In genomic region chr11:102111011-102111786, GRCh38 we compare ENCODE assay signal across 8 cellular contexts. TPM values are rescaled to one million over a fixed set of nuclear protein-coding genes. Genes with fewer than 3 reads are reported as not detected.
DNase-seq lines count a peak whose midpoint lies in the region; ATAC-seq and TF ChIP-seq lines count a peak whose summit lies in the region.

No MANE protein-coding gene starts in this region.

- peak overlapping the region; percentile 81 to 82 for H3K4me3 Mint-ChIP-seq in activated T-cell treated with anti-CD3 and anti-CD28 coated beads, Interleukin-2, amount 50 U/mL, for 72 hours
- peak overlapping the region; percentile 69 to 97 (median 84) for H3K4me3 Mint-ChIP-seq in naive B cell

- TF ChIP-seq CTCF in C4-2B (conservative IDR thresholded peaks at IDR 0.05) = peak; percentile 43

- peak; percentile 21 to 23 for DNase-seq in activated T-cell treated with anti-CD3 and anti-CD28 coated beads, Interleukin-2, amount 50 U/mL, for 72 hours
- DNase-seq in fibroblast of the conjunctiva (ENCODE audit: low read depth) (peak; percentile 71), naive B cell (peak; percentile 11)

- H3K4me1 Mint-ChIP-seq in activated T-cell treated with anti-CD3 and anti-CD28 coated beads, Interleukin-2, amount 50 U/mL, for 72 hours (ENCODE audit: low read depth) = peaks cover 10% of the 10 kb centered on the region
- peaks cover 4 to 20% (median 16%) of the 10 kb centered on the region in 3 donors for H3K4me1 Mint-ChIP-seq in naive B cell

- H3K27me3 Mint-ChIP-seq in activated T-cell treated with anti-CD3 and anti-CD28 coated beads, Interleukin-2, amount 50 U/mL, for 72 hours (ENCODE audit: low read depth) = peaks cover 61% of the 10 kb centered on the region
- H3K27me3 Mint-ChIP-seq in naive B cell = peaks cover 53 to 64% (median 55%) of the 10 kb centered on the region in 3 donors

- no peaks in the 10 kb centered on the region for H3K9me3 Mint-ChIP-seq in activated T-cell treated with anti-CD3 and anti-CD28 coated beads, Interleukin-2, amount 50 U/mL, for 72 hours
- peaks cover 0 to 2% (median 0%) of the 10 kb centered on the region in 7 donors for H3K9me3 Mint-ChIP-seq in naive B cell

- ATAC-seq in HG03039 (IDR thresholded peaks at IDR 0.05; ENCODE audit: unreplicated experiment) = peak; percentile 2
- ATAC-seq in activated T-cell treated with anti-CD3 and anti-CD28 coated beads, Interleukin-2, amount 50 U/mL, for 72 hours (replicated peaks in 1 of 2) = peak in 1 of 2 donors; percentile 51
- ATAC-seq in naive B cell (ENCODE audit: low read depth in 2 of 2) = peak; percentile 34 to 39
- ATAC-seq in GM21528 (IDR thresholded peaks at IDR 0.05; ENCODE audit: low FRiP score, unreplicated experiment) = no peak
- ATAC-seq in GM19452 (IDR thresholded peaks at IDR 0.05; ENCODE audit: unreplicated experiment) = no peak
- no peak for ATAC-seq in GM21381 (IDR thresholded peaks at IDR 0.05; ENCODE audit: unreplicated experiment)

- peaks cover 2% of the 10 kb centered on the region in 2 donors for H3K36me3 Mint-ChIP-seq in activated T-cell treated with anti-CD3 and anti-CD28 coated beads, Interleukin-2, amount 50 U/mL, for 72 hours (ENCODE audit: insufficient read depth in 2 of 2)
- peaks cover 0 to 8% of the 10 kb centered on the region in 2 donors for H3K36me3 Mint-ChIP-seq in naive B cell

- peak overlapping the region; percentile 90 for H3K27ac ChIP-seq in C4-2B

- H3K27ac Mint-ChIP-seq in activated T-cell treated with anti-CD3 and anti-CD28 coated beads, Interleukin-2, amount 50 U/mL, for 72 hours = no peak overlapping the region
- no peak overlapping the region for H3K27ac Mint-ChIP-seq in naive B cell

RNA-seq across cellular contexts. Expression of gene YAP1, which starts 1.0 kb away (rescaled TPM):
- under 1 TPM; 0.22 to 0.63 TPM for total RNA-seq in activated T-cell treated with anti-CD3 and anti-CD28 coated beads, Interleukin-2, amount 50 U/mL, for 72 hours
- polyA plus RNA-seq in naive B cell (ENCODE audit: low read depth in 6 of 6) = not detected

Comparison
In these comparisons a context has a peak if more than half of its experiments do, and no peak if none do; other contexts are left out.
1. ATAC-seq: peak in HG03039 (single experiment) and naive B cell (2 of 2); none in GM21528 (single experiment), GM19452 (single experiment) and GM21381 (single experiment).
2. DNase-seq: peak in every context shown above with its lines; median percentile 71 in fibroblast of the conjunctiva; 22 in activated T-cell treated with anti-CD3 and anti-CD28 coated beads, Interleukin-2, amount 50 U/mL, for 72 hours; 11 in naive B cell.